ENCODE assay signal across 1 cellular context in the genomic region with DNA sequence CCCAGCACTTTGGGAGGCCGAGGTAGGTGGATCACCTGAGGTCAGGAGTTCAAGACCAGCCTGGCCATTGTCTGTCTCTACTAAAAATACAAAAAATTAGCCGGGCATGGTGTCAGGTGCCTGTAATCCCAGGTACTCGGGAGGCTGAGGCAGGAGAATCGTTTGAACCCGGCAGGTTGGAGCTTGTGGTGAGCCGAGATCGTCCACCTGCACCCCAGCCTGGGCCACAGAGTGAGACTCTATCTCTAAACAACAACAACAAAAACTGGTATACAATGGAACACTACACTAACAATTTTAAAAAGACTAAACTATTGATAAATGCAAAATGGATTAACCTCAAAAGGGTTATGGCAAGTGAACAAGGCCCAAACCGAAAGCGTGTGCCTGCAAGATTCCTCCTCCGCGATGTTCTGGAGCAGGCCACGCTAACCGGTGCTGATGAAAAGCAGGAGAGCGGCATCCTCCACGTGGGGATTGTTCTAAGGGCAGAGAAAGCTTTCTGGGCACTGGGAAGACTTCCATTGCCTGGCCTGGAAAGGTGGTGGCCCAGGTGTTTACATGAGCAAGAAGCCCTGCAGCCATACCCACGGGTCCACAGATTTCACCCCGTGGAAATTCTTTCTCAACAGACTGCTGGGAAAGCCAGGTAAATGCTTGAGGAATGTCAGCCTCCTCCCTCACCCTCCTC.
TF ChIP-seq lines count a peak whose summit lies in the region.

No MANE protein-coding gene starts in this region.

TF ChIP-seq in HEK293, 187 proteins besides CTCF, POLR2A, EP300 and RAD21:
- no peak for TF ChIP-seq OVOL3 (tag by site-specific recombination; IDR thresholded peaks at IDR 0.05)
- TF ChIP-seq ZNF600 (tag by site-specific recombination; IDR thresholded peaks at IDR 0.05) = peak; percentile 44; the same call in 1 of the 2 replicates
- TF ChIP-seq, protein P1, sequence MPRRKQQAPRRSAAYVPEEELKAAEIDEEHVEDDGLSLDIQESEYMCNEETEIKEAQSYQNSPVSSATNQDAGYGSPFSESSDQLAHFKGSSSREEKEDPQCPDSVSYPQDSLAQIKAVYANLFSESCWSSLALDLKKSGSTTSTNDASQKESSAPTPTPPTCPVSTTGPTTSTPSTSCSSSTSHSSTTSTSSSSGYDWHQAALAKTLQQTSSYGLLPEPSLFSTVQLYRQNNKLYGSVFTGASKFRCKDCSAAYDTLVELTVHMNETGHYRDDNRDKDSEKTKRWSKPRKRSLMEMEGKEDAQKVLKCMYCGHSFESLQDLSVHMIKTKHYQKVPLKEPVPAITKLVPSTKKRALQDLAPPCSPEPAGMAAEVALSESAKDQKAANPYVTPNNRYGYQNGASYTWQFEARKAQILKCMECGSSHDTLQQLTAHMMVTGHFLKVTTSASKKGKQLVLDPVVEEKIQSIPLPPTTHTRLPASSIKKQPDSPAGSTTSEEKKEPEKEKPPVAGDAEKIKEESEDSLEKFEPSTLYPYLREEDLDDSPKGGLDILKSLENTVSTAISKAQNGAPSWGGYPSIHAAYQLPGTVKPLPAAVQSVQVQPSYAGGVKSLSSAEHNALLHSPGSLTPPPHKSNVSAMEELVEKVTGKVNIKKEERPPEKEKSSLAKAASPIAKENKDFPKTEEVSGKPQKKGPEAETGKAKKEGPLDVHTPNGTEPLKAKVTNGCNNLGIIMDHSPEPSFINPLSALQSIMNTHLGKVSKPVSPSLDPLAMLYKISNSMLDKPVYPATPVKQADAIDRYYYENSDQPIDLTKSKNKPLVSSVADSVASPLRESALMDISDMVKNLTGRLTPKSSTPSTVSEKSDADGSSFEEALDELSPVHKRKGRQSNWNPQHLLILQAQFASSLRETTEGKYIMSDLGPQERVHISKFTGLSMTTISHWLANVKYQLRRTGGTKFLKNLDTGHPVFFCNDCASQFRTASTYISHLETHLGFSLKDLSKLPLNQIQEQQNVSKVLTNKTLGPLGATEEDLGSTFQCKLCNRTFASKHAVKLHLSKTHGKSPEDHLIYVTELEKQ (tag by site-specific recombination; IDR thresholded peaks at IDR 0.05; ENCODE audit: borderline replicate concordance) = no peak
